8 cellular contexts compared by ENCODE assay signal in genomic region chr1:60765204-60765603, GRCh38.
DNase-seq lines count a peak whose midpoint lies in the region; ATAC-seq and TF ChIP-seq lines count a peak whose summit lies in the region.

No MANE protein-coding gene starts in this region.

- DNase-seq in Ammon's horn (ENCODE audit: low spot score) (peak; percentile 27), HFF-Myc (ENCODE audit: extremely low read depth, low read depth) (no peak), NCI-H82 treated with DMSO at 0.1 percent for 48 hours (lab: John Stamatoyannopoulos, UW; ENCODE audit: unreplicated experiment) (peak; percentile 35), dermis blood vessel endothelial cell (peak; percentile 72), myocyte (ENCODE audit: low read depth) (peak; percentile 37)
- no peak for DNase-seq in activated CD4-positive, alpha-beta T cell treated with anti-CD3 and anti-CD28 coated beads for 4 hours

- ATAC-seq in HG03520 (IDR thresholded peaks at IDR 0.05; ENCODE audit: unreplicated experiment) (no peak), GM21360 (IDR thresholded peaks at IDR 0.05; ENCODE audit: unreplicated experiment) (no peak)

- peak; percentile 60 for TF ChIP-seq CTCF in HFF-Myc (IDR thresholded peaks at IDR 0.05; ENCODE audit: low read depth, low read length, missing control alignments)

- H3K4me3 ChIP-seq in HFF-Myc (replicated peaks; ENCODE audit: low read depth, low read length) = no peak overlapping the region

Comparison
In these comparisons a context has a peak if more than half of its experiments do, and no peak if none do; other contexts are left out.
1. DNase-seq: peak in Ammon's horn (single experiment), NCI-H82 treated with DMSO at 0.1 percent for 48 hours (single experiment), dermis blood vessel endothelial cell (single experiment) and myocyte (single experiment); none in HFF-Myc (single experiment) and activated CD4-positive, alpha-beta T cell treated with anti-CD3 and anti-CD28 coated beads for 4 hours (0 of 2).